Comparison of ENCODE assay signal across 35 cellular contexts in the genomic region with DNA sequence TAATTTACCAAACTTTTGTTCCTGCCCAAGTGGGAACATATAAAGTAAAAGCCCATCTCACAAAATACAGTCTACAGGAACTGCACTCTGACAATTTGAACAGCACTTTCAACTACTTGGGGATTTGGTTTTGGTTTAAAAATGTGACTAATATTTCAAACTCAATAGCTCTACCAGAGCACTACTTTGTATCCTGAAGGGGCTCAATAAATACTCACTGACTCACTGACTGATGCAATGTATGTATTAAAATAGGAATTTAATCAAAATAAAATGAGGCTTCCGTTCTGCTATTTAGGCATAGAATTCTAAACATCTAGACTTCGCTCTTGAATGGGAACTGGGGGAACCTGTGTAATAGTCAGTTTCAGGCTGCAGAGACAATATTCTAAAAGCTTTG. TPM values are rescaled to one million over a fixed set of nuclear protein-coding genes. Genes with fewer than 3 reads are reported as not detected.
"Had no signal": no experiment of that assay in that cellular context is flagged by ENCODE, and none has a peak within 500 bp of the region (broad histone marks: within the 10 kb centered on the region; RNA-seq: fewer than 3 reads in every experiment).

No MANE protein-coding gene starts in this region.

- H3K4me2 ChIP-seq: PC-9, SK-N-SH had no signal

- H3K4me3 ChIP-seq: ascending aorta, cardiac muscle cell, PC-9, SJCRH30 had no signal

- H2AFZ ChIP-seq: PC-9 had no signal

- H3K4me1 ChIP-seq: ascending aorta, SJCRH30 had no signal

- H3K27ac ChIP-seq: ascending aorta, cardiac muscle cell, PC-9, RWPE1, SJCRH30 had no signal

- H3K9me3 ChIP-seq: ascending aorta, SJCRH30, SK-N-SH had no signal

- H3K27ac Mint-ChIP-seq: activated CD4-positive, alpha-beta T cell treated with anti-CD3 and anti-CD28 coated beads for 36 hours; activated CD4-positive, alpha-beta T cell treated with anti-CD3 and anti-CD28 coated beads, Interleukin-2, amount 10 ng/mL, durations not matched to agents 7 days and 5 days; activated CD8-positive, alpha-beta T cell treated with anti-CD3 and anti-CD28 coated beads, Interleukin-2, amount 10 ng/mL, durations not matched to agents 7 days and 5 days; activated naive CD4-positive, alpha-beta T cell treated with anti-CD3 and anti-CD28 coated beads, Interleukin-2, amount 10 ng/mL, durations not matched to agents 7 days and 5 days; activated naive CD8-positive, alpha-beta T cell treated with anti-CD3 and anti-CD28 coated beads, Interleukin-2, amount 10 ng/mL, durations not matched to agents 7 days and 5 days; activated T-cell treated with anti-CD3 and anti-CD28 coated beads, Interleukin-2, amount 50 U/mL, for 24 hours; T-helper 1 cell treated with Interleukin-12 subunit alpha and Interleukin-12 subunit beta and Interleukin-4 antibody, amounts not matched to agents 30 μg/mL and 1 μg/mL, for 36 hours; T-helper 2 cell treated with Interferon-gamma antibody and Interleukin-4, amounts not matched to agents 5 μg/mL and 100 μg/mL, for 36 hours had no signal

- DNase-seq: activated CD4-positive, alpha-beta T cell treated with anti-CD3 and anti-CD28 coated beads for 36 hours; activated CD4-positive, alpha-beta T cell treated with anti-CD3 and anti-CD28 coated beads, Interleukin-2, amount 10 ng/mL, durations not matched to agents 7 days and 5 days; activated CD4-positive, alpha-beta T cell treated with anti-CD3 and anti-CD28 coated beads, Interleukin-2, amount 50 U/mL, for 48 hours; activated CD8-positive, alpha-beta T cell treated with anti-CD3 and anti-CD28 coated beads, Interleukin-2, amount 10 ng/mL, durations not matched to agents 7 days and 5 days; activated effector memory CD4-positive, alpha-beta T cell treated with Interleukin-2 at 50 U/mL for 16 hours; activated naive CD4-positive, alpha-beta T cell treated with anti-CD3 and anti-CD28 coated beads, Interleukin-2, amount 10 ng/mL, durations not matched to agents 7 days and 5 days; activated naive CD8-positive, alpha-beta T cell treated with anti-CD3 and anti-CD28 coated beads, Interleukin-2, amount 10 ng/mL, durations not matched to agents 7 days and 5 days; activated T-cell treated with anti-CD3 and anti-CD28 coated beads, Interleukin-2, amount 50 U/mL, for 24 hours; amygdala; NCI-H1092 treated with DMSO at 0.1 percent for 48 hours; NCI-H1417; NCI-H146; NCI-H187; NCI-H2029 treated with DMSO at 0.1 percent for 48 hours; NCI-H2107; NCI-H2171; NCI-H510A; NCI-H526; NCI-H748 treated with DMSO at 0.1 percent for 48 hours; NK-92 treated with Interleukin-12 subunit alpha and Interleukin-12 subunit beta, amount 100 ng/mL, for 24 hours; PC-9; SJCRH30; SK-N-SH had no signal

- H3K4me1 Mint-ChIP-seq: activated naive CD4-positive, alpha-beta T cell treated with anti-CD3 and anti-CD28 coated beads, Interleukin-2, amount 10 ng/mL, durations not matched to agents 7 days and 5 days; WTC11 had no signal

- H3K9ac ChIP-seq: SK-N-SH had no signal

- H3K4me3 Mint-ChIP-seq: activated CD4-positive, alpha-beta T cell treated with anti-CD3 and anti-CD28 coated beads for 36 hours; activated CD4-positive, alpha-beta T cell treated with anti-CD3 and anti-CD28 coated beads, Interleukin-2, amount 10 ng/mL, durations not matched to agents 7 days and 5 days; activated CD8-positive, alpha-beta T cell treated with anti-CD3 and anti-CD28 coated beads, Interleukin-2, amount 10 ng/mL, durations not matched to agents 7 days and 5 days; activated naive CD4-positive, alpha-beta T cell treated with anti-CD3 and anti-CD28 coated beads, Interleukin-2, amount 10 ng/mL, durations not matched to agents 7 days and 5 days; activated naive CD8-positive, alpha-beta T cell treated with anti-CD3 and anti-CD28 coated beads, Interleukin-2, amount 10 ng/mL, durations not matched to agents 7 days and 5 days; activated T-cell treated with anti-CD3 and anti-CD28 coated beads, Interleukin-2, amount 50 U/mL, for 24 hours; T-helper 1 cell treated with Interleukin-12 subunit alpha and Interleukin-12 subunit beta and Interleukin-4 antibody, amounts not matched to agents 30 μg/mL and 1 μg/mL, for 36 hours; T-helper 2 cell treated with Interferon-gamma antibody and Interleukin-4, amounts not matched to agents 5 μg/mL and 100 μg/mL, for 36 hours; WTC11 had no signal

- H3K9me3 Mint-ChIP-seq: activated naive CD4-positive, alpha-beta T cell treated with anti-CD3 and anti-CD28 coated beads, Interleukin-2, amount 10 ng/mL, durations not matched to agents 7 days and 5 days; T-helper 2 cell treated with Interferon-gamma antibody and Interleukin-4, amounts not matched to agents 5 μg/mL and 100 μg/mL, for 36 hours; WTC11 had no signal

- H3K9me2 ChIP-seq: SK-N-SH had no signal

- FAIRE-seq: RCC 7860, TTC549 had no signal

- H3K27me3 Mint-ChIP-seq: activated CD4-positive, alpha-beta T cell treated with anti-CD3 and anti-CD28 coated beads for 36 hours; activated CD4-positive, alpha-beta T cell treated with anti-CD3 and anti-CD28 coated beads, Interleukin-2, amount 10 ng/mL, durations not matched to agents 7 days and 5 days; activated naive CD4-positive, alpha-beta T cell treated with anti-CD3 and anti-CD28 coated beads, Interleukin-2, amount 10 ng/mL, durations not matched to agents 7 days and 5 days; activated naive CD8-positive, alpha-beta T cell treated with anti-CD3 and anti-CD28 coated beads, Interleukin-2, amount 10 ng/mL, durations not matched to agents 7 days and 5 days; activated T-cell treated with anti-CD3 and anti-CD28 coated beads, Interleukin-2, amount 50 U/mL, for 24 hours had no signal

- H3K27me3 ChIP-seq: ascending aorta, cardiac muscle cell, SJCRH30 had no signal

- ATAC-seq: activated CD4-positive, alpha-beta T cell treated with anti-CD3 and anti-CD28 coated beads for 36 hours; activated CD4-positive, CD25-positive, alpha-beta regulatory T cell treated with anti-CD3 and anti-CD28 coated beads, Interleukin-2, amount 50 U/mL, for 24 hours; activated CD8-positive, alpha-beta T cell treated with anti-CD3 and anti-CD28 coated beads, Interleukin-2, amount 10 ng/mL, durations not matched to agents 7 days and 5 days; Right ventricle myocardium inferior; WTC11 had no signal

RNA-seq across cellular contexts. Expression of a gene that starts 25.4 kb away (rescaled TPM):
- total RNA-seq: activated CD4-positive, alpha-beta T cell treated with anti-CD3 and anti-CD28 coated beads, Interleukin-2, amount 10 ng/mL, durations not matched to agents 7 days and 5 days; activated CD8-positive, alpha-beta T cell treated with anti-CD3 and anti-CD28 coated beads, Interleukin-2, amount 10 ng/mL, durations not matched to agents 7 days and 5 days; activated naive CD8-positive, alpha-beta T cell treated with anti-CD3 and anti-CD28 coated beads, Interleukin-2, amount 10 ng/mL, durations not matched to agents 7 days and 5 days; ascending aorta; M059J; PC-9; Right ventricle myocardium inferior; SJCRH30 had no signal
- polyA plus RNA-seq: adipose tissue had no signal
